Comparison of ENCODE assay signal across 8 cellular contexts in the genomic region with DNA sequence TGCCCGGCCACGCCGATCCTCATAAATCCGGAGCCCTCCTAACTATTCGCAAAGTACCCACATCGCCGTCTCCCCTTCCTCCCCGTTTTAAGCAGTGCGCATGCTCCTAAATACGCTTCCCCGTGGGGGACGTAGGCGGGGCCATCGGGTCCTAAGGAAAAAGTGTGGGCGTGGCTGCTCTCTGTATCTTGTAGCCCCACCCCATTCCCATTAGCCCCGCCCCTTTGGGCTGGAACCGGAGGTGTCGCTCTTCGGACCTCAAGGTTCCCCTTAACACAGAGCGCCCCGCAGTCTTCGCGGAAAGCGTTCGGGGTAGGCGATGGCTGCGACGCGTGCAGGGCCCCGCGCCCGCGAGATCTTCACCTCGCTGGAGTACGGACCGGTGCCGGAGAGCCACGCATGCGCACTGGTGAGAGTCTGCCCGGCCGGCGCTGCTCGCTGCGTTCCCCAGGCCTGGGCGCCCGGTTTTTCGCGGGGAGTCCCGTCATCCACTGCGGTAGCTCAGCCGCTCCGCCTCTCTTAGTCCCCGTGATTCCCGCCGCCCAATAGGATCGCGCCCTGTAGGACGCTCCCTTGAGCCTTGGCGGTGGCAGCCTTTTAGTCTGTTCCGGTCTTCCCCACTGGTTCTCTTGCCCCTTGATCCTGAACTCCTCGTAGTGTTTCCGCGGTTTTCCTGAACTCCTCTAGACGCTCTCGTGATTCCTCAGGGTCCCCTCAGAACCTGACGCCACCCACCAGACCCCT. TPM values are rescaled to one million over a fixed set of nuclear protein-coding genes. Genes with fewer than 3 reads are reported as not detected.
DNase-seq lines count a peak whose midpoint lies in the region; ATAC-seq, FAIRE-seq and TF ChIP-seq lines count a peak whose summit lies in the region.

Gene ALDH16A1 (plus strand): TSS at position 213 of the 744 bp plus-strand sequence. CDS start 107 bp downstream, at position 320.

- H4K20me1 ChIP-seq in OCI-LY1 (ENCODE audit: insufficient read depth, low read length) = no peaks in the 10 kb centered on the region

- TF ChIP-seq CTCF in Calu3 (IDR thresholded peaks at IDR 0.05; ENCODE audit: unreplicated experiment) (no peak), OCI-LY1 (IDR thresholded peaks at IDR 0.05; ENCODE audit: low read length) (no peak)

- CTCF ChIA-PET in Calu3 (lab: Charles Lee) = interaction anchor here (0.6 to 1.0 kb wide), 6 partner anchors 11 to 200 kb away, joined by 3 to 6 read pairs (median 4); partner anchors contain the start of genes FLT3LG and RPS11

- H3K9me3 ChIP-seq in HUES64 (ENCODE audit: insufficient read depth, low read depth, low read length) = no peaks in the 10 kb centered on the region
- no peaks in the 10 kb centered on the region for H3K9me3 ChIP-seq in OCI-LY1 (ENCODE audit: low read length)

- peaks cover 10% of the 10 kb centered on the region; the same call in 1 of the 2 replicates for H3K4me1 ChIP-seq in HUES64 (ENCODE audit: insufficient read depth, low read length)
- H3K4me1 ChIP-seq in OCI-LY1 (ENCODE audit: insufficient read depth, low read length, severe bottlenecking) = peaks cover 31% of the 10 kb centered on the region

- H3K4me3 Mint-ChIP-seq in Calu3 (ENCODE audit: low read depth, unreplicated experiment) = peak within 1 kb of the TSS; percentile 96

- H3K9me3 Mint-ChIP-seq in Calu3 (ENCODE audit: low read depth, unreplicated experiment) = no peaks in the 10 kb centered on the region

- peaks cover 7% of the 10 kb centered on the region; the same call in 1 of the 2 replicates for H3K79me2 ChIP-seq in OCI-LY1 (ENCODE audit: insufficient read depth, low read length)

- DNase-seq in Calu3 (peak; percentile 99), midbrain (lab: John Stamatoyannopoulos, UW) (peak; percentile 97)
- DNase-seq in activated CD8-positive, alpha-beta memory T cell treated with anti-CD3 and anti-CD28 coated beads, Interleukin-2, amount 50 U/mL, for 4 hours = peak; percentile 97
- DNase-seq in stimulated activated CD8-positive, alpha-beta memory T cell treated with anti-CD3 and anti-CD28 coated beads, Interleukin-2, amount 100 ng/mL, for 1 hour (ENCODE audit: low read depth in 2 of 2) = peak; percentile 96

- no TSS peak for BruUV-seq in Calu3 (replicated peaks; lab: Mats Ljungman, UMichigan)

- peak within 1 kb of the TSS; percentile 77 for H3K4me2 ChIP-seq in OCI-LY1 (ENCODE audit: low read length)

- H3K9ac ChIP-seq in HUES64 (ENCODE audit: low read depth, low read length) = peak within 1 kb of the TSS; percentile 94
- peak within 1 kb of the TSS; percentile 91 for H3K9ac ChIP-seq in OCI-LY1 (ENCODE audit: low read length)

- peaks cover 21% of the 10 kb centered on the region for H3K36me3 ChIP-seq in HUES64 (ENCODE audit: insufficient read depth, low read length)
- H3K36me3 ChIP-seq in OCI-LY1 (ENCODE audit: insufficient read depth, low read length) = peaks cover 18% of the 10 kb centered on the region; the same call in 1 of the 2 replicates

- H2AFZ ChIP-seq in OCI-LY1 (ENCODE audit: low read length) = no peak within 1 kb of the TSS

- H3K27ac ChIP-seq in HUES64 (ENCODE audit: low read depth, low read length) (peak within 1 kb of the TSS; percentile 97), OCI-LY1 (ENCODE audit: low read depth, low read length, poor library complexity, severe bottlenecking) (peak within 1 kb of the TSS; percentile 89)

- WGBS in HUES64 = under 1% methylated on average over 66 of the region's 66 CpGs

- H3K27me3 Mint-ChIP-seq in Calu3 (ENCODE audit: unreplicated experiment) = no peaks in the 10 kb centered on the region

- no peaks in the 10 kb centered on the region for H3K9me2 ChIP-seq in OCI-LY1 (ENCODE audit: low read depth, low read length)

- peak within 1 kb of the TSS; percentile 81 for H3K4me3 ChIP-seq in HUES64 (ENCODE audit: low read length)
- H3K4me3 ChIP-seq in OCI-LY1 (ENCODE audit: low read depth, low read length, poor library complexity, severe bottlenecking) = peak within 1 kb of the TSS; percentile 77

- intact Hi-C loops in Calu3 (cut with micrococcal nuclease; ENCODE audit: unreplicated experiment) = loop anchor here (5.0 kb wide), 1 partner anchor 189 kb away; the partner anchor contains the start of genes RRAS and SCAF1

- peaks cover 60% of the 10 kb centered on the region for H3K36me3 Mint-ChIP-seq in Calu3 (ENCODE audit: insufficient read depth, unreplicated experiment)

- peaks cover 20% of the 10 kb centered on the region for H3K4me1 Mint-ChIP-seq in Calu3 (ENCODE audit: low read depth, unreplicated experiment)

- peak; percentile 62 for FAIRE-seq in endometrium (lab: Jason Lieb, UNC)

- ATAC-seq in GM21447 (IDR thresholded peaks at IDR 0.05; ENCODE audit: unreplicated experiment) = peak; percentile 79

- peak within 1 kb of the TSS; percentile 99 for H3K27ac Mint-ChIP-seq in Calu3 (ENCODE audit: unreplicated experiment)

- peaks cover 7% of the 10 kb centered on the region; the same call in 1 of the 2 replicates for H3F3A ChIP-seq in OCI-LY1 (ENCODE audit: insufficient read depth, low read length)

- H3K27me3 ChIP-seq in HUES64 (ENCODE audit: insufficient read depth, low read length) (no peaks in the 10 kb centered on the region), OCI-LY1 (ENCODE audit: insufficient read depth, low read length) (no peaks in the 10 kb centered on the region)

RNA-seq across cellular contexts. Expression of gene ALDH16A1, which starts in this region (rescaled TPM):
- 34.4 and 36.1 TPM in 2 replicates for total RNA-seq in Calu3 (2022)
- polyA plus RNA-seq in HUES64 (2013, experiment 1 of 2) = 43.5 TPM
- 25.8 TPM for polyA plus RNA-seq in HUES64 (2013, experiment 2 of 2)

Comparison
In these comparisons a context has a peak if more than half of its experiments do, and no peak if none do; other contexts are left out.
1. Peak in every context shown above with its lines: DNase-seq, ATAC-seq, H3K4me3 ChIP-seq and H3K27ac ChIP-seq.